In genomic region chr18:21242141-21243040, GRCh38 we compare ENCODE assay signal across 8 cellular contexts. TPM values are rescaled to one million over a fixed set of nuclear protein-coding genes. Genes with fewer than 3 reads are reported as not detected.
DNase-seq lines count a peak whose midpoint lies in the region; ATAC-seq and TF ChIP-seq lines count a peak whose summit lies in the region.

Gene GREB1L, plus strand, starts transcription at chr18:21242232. Its CDS starts 141,287 bp downstream, at chr18:21383519.

- no peak for ATAC-seq in HG02973 (IDR thresholded peaks at IDR 0.05; ENCODE audit: unreplicated experiment)

- in situ Hi-C loops in G401 (cut with HindIII; ENCODE audit: low sequenced_read_pairs), result no loop called here

- no peak for TF ChIP-seq POLR2A in esophagus squamous epithelium (IDR thresholded peaks at IDR 0.05)

- H3K9me3 ChIP-seq in esophagus squamous epithelium (no peaks in the 10 kb centered on the region), muscle layer of duodenum (ENCODE audit: control insufficient read depth in 1 of 2, low read length in 2 of 2) (no peaks in the 10 kb centered on the region), tibial artery (no peaks in the 10 kb centered on the region)

- TF ChIP-seq CTCF in HL-60 (IDR thresholded peaks at IDR 0.05; ENCODE audit: insufficient read depth, low read length) (peak; percentile 9), esophagus squamous epithelium (IDR thresholded peaks at IDR 0.05) (no peak), tibial artery (IDR thresholded peaks at IDR 0.05) (peak; percentile 11 to 30)

- H3K36me3 ChIP-seq in esophagus squamous epithelium (no peaks in the 10 kb centered on the region), muscle layer of duodenum (ENCODE audit: control insufficient read depth in 1 of 2, insufficient read depth in 2 of 2, low read length in 2 of 2) (no peaks in the 10 kb centered on the region), tibial artery (no peaks in the 10 kb centered on the region)

- H3K4me3 ChIP-seq in HL-60 (replicated peaks; ENCODE audit: insufficient read depth, low read length) (peak within 1 kb of the TSS; percentile 38), esophagus squamous epithelium (peak within 1 kb of the TSS; percentile 16 to 70 (median 39)), muscle layer of duodenum (ENCODE audit: low read depth in 1 of 2, low read length in 2 of 2) (peak within 1 kb of the TSS; percentile 16 to 78), tibial artery (peak within 1 kb of the TSS; percentile 77 to 90)

- H3K27ac ChIP-seq in HL-60 (replicated peaks), result no peak within 1 kb of the TSS
- H3K27ac ChIP-seq in esophagus squamous epithelium, result no peak within 1 kb of the TSS
- no peak within 1 kb of the TSS for H3K27ac ChIP-seq in muscle layer of duodenum (ENCODE audit: low read length)
- H3K27ac ChIP-seq in tibial artery, result peak within 1 kb of the TSS; percentile 82 to 84

- DNase-seq in G401 (ENCODE audit: low spot score) (peak; percentile 16), HL-60 (ENCODE audit: low read depth in 1 of 2, low spot score in 1 of 2) (peak in 1 of 2 experiments; percentile 41), SW 1271 (lab: John Stamatoyannopoulos, UW) (peak; percentile 6 to 39), esophagus squamous epithelium (lab: John Stamatoyannopoulos, UW) (no peak), tibial artery (peak in 1 of 2 donors; percentile 73), epidermal melanocyte (ENCODE audit: insufficient read length, low spot score) (no peak)

- intact Hi-C loops in esophagus squamous epithelium (cut with DNase I), result no loop called here
- intact Hi-C loops in tibial artery (cut with DNase I; ENCODE audit: low total_unique reads), result no loop called here

- 1 to 15% methylated on average over 8 to 13 of the region's 115 CpGs for WGBS in esophagus squamous epithelium, 2 donors

- peaks cover 56% of the 10 kb centered on the region for H3K27me3 ChIP-seq in HL-60 (ENCODE audit: insufficient read depth, poor library complexity, severe bottlenecking)
- H3K27me3 ChIP-seq in esophagus squamous epithelium, result peaks cover 0 to 81% (median 14%) of the 10 kb centered on the region in 4 donors
- peaks cover 19% of the 10 kb centered on the region for H3K27me3 ChIP-seq in muscle layer of duodenum (ENCODE audit: low read depth, low read length)
- H3K27me3 ChIP-seq in tibial artery, result peaks cover 0 to 5% of the 10 kb centered on the region in 2 donors

- H3K4me1 ChIP-seq in esophagus squamous epithelium, result peaks cover 0 to 24% (median 15%) of the 10 kb centered on the region in 3 donors
- H3K4me1 ChIP-seq in muscle layer of duodenum (ENCODE audit: control insufficient read depth in 1 of 2, insufficient read depth in 2 of 2, low read length in 2 of 2), result peaks cover 0 to 20% of the 10 kb centered on the region in 2 donors
- peaks cover 0 to 25% (median 18%) of the 10 kb centered on the region in 4 donors for H3K4me1 ChIP-seq in tibial artery

RNA-seq across cellular contexts. Expression of gene GREB1L, which starts in this region (rescaled TPM):
- total RNA-seq in G401 (2014; rRNA removed; shearing (Covaris generic)), result 7.6 and 11.7 TPM in 2 replicates
- total RNA-seq in esophagus squamous epithelium, result under 1 TPM in 3 of 4 donors, not detected in 1; 0.12 to 0.95 (median 0.66) TPM

Comparison
In these comparisons a context has a peak if more than half of its experiments do, and no peak if none do; other contexts are left out.
1. DNase-seq: peak in G401 (single experiment) and SW 1271 (2 of 2); none in esophagus squamous epithelium (single experiment) and epidermal melanocyte (single experiment).
2. H3K27ac ChIP-seq: peak in tibial artery (2 of 2); none in HL-60 (single experiment), esophagus squamous epithelium (0 of 4) and muscle layer of duodenum (single experiment).
3. CTCF ChIP-seq: peak in HL-60 (single experiment) and tibial artery (2 of 2); none in esophagus squamous epithelium (0 of 6).
4. Peak in every context shown above with its lines, with median percentiles within 50 percentile points of each other: H3K4me3 ChIP-seq.